7 cellular contexts compared by ENCODE assay signal in the genomic region with DNA sequence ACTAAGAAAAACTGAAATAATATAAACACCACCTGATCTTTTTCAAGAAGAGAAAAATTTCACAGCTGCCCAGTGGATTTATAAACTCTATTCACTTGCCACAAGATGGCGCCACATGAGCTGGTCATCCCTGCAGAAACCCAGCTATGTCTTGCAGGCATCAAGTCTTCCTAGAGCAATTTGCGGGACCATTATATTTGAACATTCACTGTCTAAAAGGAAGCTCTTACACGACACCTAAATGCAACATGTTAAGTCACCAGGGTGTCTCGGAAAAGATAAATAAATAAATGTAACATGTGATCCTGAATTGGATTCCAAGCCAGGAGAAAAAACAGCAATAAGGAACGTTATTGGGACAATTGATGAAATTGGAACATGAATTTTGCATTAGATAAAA. TPM values are rescaled to one million over a fixed set of nuclear protein-coding genes. Genes with fewer than 3 reads are reported as not detected.
DNase-seq lines count a peak whose midpoint lies in the region; ATAC-seq and TF ChIP-seq lines count a peak whose summit lies in the region.

No MANE protein-coding gene starts in this region.

- H3K27me3 ChIP-seq in ascending aorta (no peaks in the 10 kb centered on the region), spleen (replicated peaks in 1 of 7) (no peaks in the 10 kb centered on the region)

- no peak for ATAC-seq in HG02588 (IDR thresholded peaks at IDR 0.05; ENCODE audit: unreplicated experiment)

- intact Hi-C loops in ascending aorta (cut with DNase I) = loop anchor here (10.0 kb wide), 2 partner anchors 289 to 329 kb away; no protein-coding TSS in a partner anchor
- intact Hi-C loops in spleen (cut with DNase I; ENCODE audit: low total_unique reads) = no loop called here

- WGBS in spleen, 5 donors = 9 to 14% (median 13%) methylated on average over 5 of the region's 5 CpGs

- no peaks in the 10 kb centered on the region for H3K9me3 ChIP-seq in ascending aorta
- no peaks in the 10 kb centered on the region for H3K9me3 ChIP-seq in spleen

- peak; percentile 68 for DNase-seq in NCI-H2029 (lab: John Stamatoyannopoulos, UW)
- DNase-seq in T-helper 9 cell = peak; percentile 64
- peak in 1 of 2 donors; percentile 74 for DNase-seq in ascending aorta (ENCODE audit: low spot score in 2 of 2)
- DNase-seq in hypothalamus (lab: John Stamatoyannopoulos, UW) = peak in 40 of 51 donors; percentile 3 to 84 (median 48)
- DNase-seq in spleen = peak; percentile 84

- H3K4me1 ChIP-seq in ascending aorta (no peaks in the 10 kb centered on the region), spleen (peaks cover 0 to 10% (median 2%) of the 10 kb centered on the region in 6 donors)

- H3K4me3 ChIP-seq in ascending aorta (no peak overlapping the region), spleen (no peak overlapping the region)

- TF ChIP-seq CTCF in GM12872 (IDR thresholded peaks at IDR 0.05; ENCODE audit: insufficient read depth, low read depth, low read length) (peak; percentile 65; the same call in 2 of the 3 replicates), ascending aorta (IDR thresholded peaks at IDR 0.05) (peak; percentile 61 to 77 (median 67)), spleen (IDR thresholded peaks at IDR 0.05 in 8 of 11, conservative IDR thresholded peaks at IDR 0.05 in 3 of 11) (peak; percentile 12 to 81 (median 66))

- TF ChIP-seq POLR2A in spleen (IDR thresholded peaks at IDR 0.05) = no peak

- H3K27ac ChIP-seq in ascending aorta (no peak overlapping the region), spleen (no peak overlapping the region)

- H3K36me3 ChIP-seq in ascending aorta = no peaks in the 10 kb centered on the region
- no peaks in the 10 kb centered on the region for H3K36me3 ChIP-seq in spleen

RNA-seq across cellular contexts. Expression of a gene that starts 20.3 kb away (rescaled TPM):
- total RNA-seq in ascending aorta (137 TPM), spleen (100 to 1,000 TPM in 4 of 7 donors, 10 to 100 TPM in 3; 95.1 to 134 (median 112) TPM)
- polyA plus RNA-seq in spleen = 10 to 100 TPM; 28.8 to 75.7 (median 37.1) TPM

RNA-seq across cellular contexts. Expression of a gene that starts 42.8 kb away (rescaled TPM):
- total RNA-seq in ascending aorta = 10.4 TPM
- 10 to 100 TPM; 10.2 to 21.9 (median 13.2) TPM for total RNA-seq in spleen
- polyA plus RNA-seq in spleen = 10 to 100 TPM in 1 of 3 donors, 1 to 10 TPM in 2; 8.2 to 14.7 (median 8.5) TPM

RNA-seq across cellular contexts. Expression of a gene that starts 43.1 kb away (rescaled TPM):
- total RNA-seq in ascending aorta (345 TPM), spleen (100 to 1,000 TPM; 187 to 589 (median 326) TPM)
- 100 to 1,000 TPM in 1 of 3 donors, 10 to 100 TPM in 2; 61.3 to 120 (median 81.6) TPM for polyA plus RNA-seq in spleen
